Comparison of ENCODE assay signal across 8 cellular contexts in the genomic region with DNA sequence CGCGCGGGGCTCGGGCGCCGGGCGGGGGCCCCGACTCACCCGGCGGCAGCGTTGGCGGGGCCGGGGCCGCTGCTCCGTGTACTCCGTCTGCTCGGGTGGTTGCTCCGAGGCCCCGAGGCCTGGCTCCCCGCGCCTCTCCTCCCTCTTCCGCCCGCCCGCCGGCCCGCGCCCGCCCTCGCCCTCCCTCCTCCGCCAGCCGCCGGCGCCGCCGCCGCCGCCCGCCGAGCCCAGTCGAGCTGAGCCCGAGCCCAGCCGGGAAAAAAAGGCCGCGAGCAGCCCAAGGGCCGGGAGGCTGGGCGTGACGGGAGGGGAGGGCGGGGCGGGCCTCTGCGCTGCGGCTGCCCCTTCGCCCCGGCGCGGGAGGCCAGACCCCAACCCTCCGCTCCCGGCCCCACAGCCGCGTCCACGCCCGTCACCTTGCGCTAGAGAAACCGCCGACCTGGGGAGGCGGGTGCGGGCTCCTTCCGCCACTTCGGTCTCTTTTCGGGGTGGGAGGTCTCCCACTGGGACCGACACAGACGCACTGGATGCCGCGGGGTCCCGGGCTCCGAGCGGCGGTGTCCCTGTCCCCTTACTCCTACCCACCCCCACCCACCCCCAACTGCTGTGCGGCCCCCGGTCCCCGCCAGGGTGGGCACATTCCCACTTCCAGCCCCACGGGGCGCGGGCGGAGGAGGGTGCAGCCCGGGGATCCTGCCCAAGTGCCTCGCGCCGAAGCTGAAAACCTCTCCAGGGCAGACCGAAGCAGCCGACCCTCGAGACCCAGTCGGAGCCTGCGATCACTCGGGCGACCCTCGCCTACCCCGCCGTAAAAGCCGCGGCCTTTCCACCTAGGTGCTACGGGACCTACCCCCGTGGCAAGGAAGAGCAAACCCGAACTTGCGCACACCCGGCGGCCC. TPM values are rescaled to one million over a fixed set of nuclear protein-coding genes. Genes with fewer than 3 reads are reported as not detected.
A peak's percentile ranks its signal among the peaks of the same experiment; 100 is the strongest.
DNase-seq lines count a peak whose midpoint lies in the region; ATAC-seq and TF ChIP-seq lines count a peak whose summit lies in the region.

A gene with protein sequence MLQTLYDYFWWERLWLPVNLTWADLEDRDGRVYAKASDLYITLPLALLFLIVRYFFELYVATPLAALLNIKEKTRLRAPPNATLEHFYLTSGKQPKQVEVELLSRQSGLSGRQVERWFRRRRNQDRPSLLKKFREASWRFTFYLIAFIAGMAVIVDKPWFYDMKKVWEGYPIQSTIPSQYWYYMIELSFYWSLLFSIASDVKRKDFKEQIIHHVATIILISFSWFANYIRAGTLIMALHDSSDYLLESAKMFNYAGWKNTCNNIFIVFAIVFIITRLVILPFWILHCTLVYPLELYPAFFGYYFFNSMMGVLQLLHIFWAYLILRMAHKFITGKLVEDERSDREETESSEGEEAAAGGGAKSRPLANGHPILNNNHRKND (minus strand): TSS at position 256 of the 899 bp plus-strand sequence. CDS start 5,745 bp downstream, outside the sequence.

- no peaks in the 10 kb centered on the region for H3K27me3 Mint-ChIP-seq in T-cell
- H3K27me3 Mint-ChIP-seq in progenitor cell of endocrine pancreas, result peaks cover 5% of the 10 kb centered on the region

- H3K4me3 Mint-ChIP-seq in T-cell (peak within 1 kb of the TSS; percentile 83 to 89 (median 85)), progenitor cell of endocrine pancreas (ENCODE audit: low read depth) (peak within 1 kb of the TSS; percentile 84)

- H3K27me3 ChIP-seq in Loucy (ENCODE audit: insufficient read depth, low read length, poor library complexity, severe bottlenecking) (no peaks in the 10 kb centered on the region), heart left ventricle (no peaks in the 10 kb centered on the region), upper lobe of right lung (no peaks in the 10 kb centered on the region)

- H3K4me1 ChIP-seq in Loucy (ENCODE audit: insufficient read depth, low read length, poor library complexity, severe bottlenecking) (peaks cover 63% of the 10 kb centered on the region), heart left ventricle (peaks cover 0 to 89% (median 47%) of the 10 kb centered on the region in 12 donors), upper lobe of right lung (peaks cover 73% of the 10 kb centered on the region)

- peak within 1 kb of the TSS; percentile 73 for H2AFZ ChIP-seq in Loucy (ENCODE audit: low read length)

- DNase-seq in DMS53 (lab: John Stamatoyannopoulos, UW) (peak; percentile 93), T-cell (peak; percentile 60 to 85 (median 78)), heart left ventricle (peak; percentile 83 to 92 (median 89)), progenitor cell of endocrine pancreas (ENCODE audit: low spot score, unreplicated experiment) (peak; percentile 71), upper lobe of right lung (peak; percentile 94)

- H3K9me3 ChIP-seq in Loucy (ENCODE audit: insufficient read depth, low read depth, low read length) (no peaks in the 10 kb centered on the region), heart left ventricle (no peaks in the 10 kb centered on the region), upper lobe of right lung (no peaks in the 10 kb centered on the region)

- H4K20me1 ChIP-seq in Loucy (ENCODE audit: insufficient read depth, low read length, poor library complexity, severe bottlenecking), result peaks cover 36% of the 10 kb centered on the region

- H3K4me1 Mint-ChIP-seq in T-cell (peaks cover 72 to 77% (median 75%) of the 10 kb centered on the region in 3 donors), progenitor cell of endocrine pancreas (ENCODE audit: low read depth) (peaks cover 48% of the 10 kb centered on the region)

- CTCF ChIA-PET in T-cell (lab: Charles Lee), result interaction anchor here (0.6 to 1.3 kb wide), 5 partner anchors 9 to 880 kb away, joined by 3 to 5 read pairs (median 4); a partner anchor contains a TSS

- H3K79me2 ChIP-seq in Loucy (ENCODE audit: insufficient read depth, low read length), result peaks cover 46% of the 10 kb centered on the region

- 5 to 7% (median 6%) methylated on average over 68 to 94 of the region's 106 CpGs for WGBS in adipose tissue, 3 donors
- WGBS in heart left ventricle, 4 donors, result 0 to 12% (median 4%) methylated on average over 14 to 106 of the region's 106 CpGs

- TF ChIP-seq POLR2A in heart left ventricle (IDR thresholded peaks at IDR 0.05), result no peak

- H3K9me3 Mint-ChIP-seq in T-cell (no peaks in the 10 kb centered on the region), progenitor cell of endocrine pancreas (ENCODE audit: low read depth) (no peaks in the 10 kb centered on the region)

- peaks cover 5% of the 10 kb centered on the region; the same call in 1 of the 2 replicates for H3F3A ChIP-seq in Loucy (ENCODE audit: low read depth)

- H3K36me3 Mint-ChIP-seq in T-cell (no peaks in the 10 kb centered on the region), progenitor cell of endocrine pancreas (ENCODE audit: insufficient read depth) (no peaks in the 10 kb centered on the region)

- H3K27ac Mint-ChIP-seq in T-cell, result peak within 1 kb of the TSS; percentile 91 to 94
- H3K27ac Mint-ChIP-seq in progenitor cell of endocrine pancreas, result peak within 1 kb of the TSS; percentile 95

- peak within 1 kb of the TSS; percentile 96 for H3K4me2 ChIP-seq in Loucy (ENCODE audit: low read depth, low read length, poor library complexity, severe bottlenecking)

- peak within 1 kb of the TSS; percentile 98 for H3K9ac ChIP-seq in Loucy (ENCODE audit: low read depth, low read length, poor library complexity, severe bottlenecking)

- intact Hi-C loops in heart left ventricle (cut with DNase I) (loop anchor here in 3 of 10 donors (5.0 kb wide), 2 partner anchors 48 to 98 kb away; a partner anchor contains a TSS), upper lobe of right lung (cut with DNase I) (no loop called here)

- POLR2A ChIA-PET in T-cell (lab: Charles Lee), result interaction anchor here (0.6 to 0.8 kb wide), 4 partner anchors 78 to 396 kb away, joined by 4 to 8 read pairs (median 6); a partner anchor contains a TSS

- H3K4me3 ChIP-seq in Loucy (ENCODE audit: low read length, poor library complexity, severe bottlenecking) (peak within 1 kb of the TSS; percentile 100), heart left ventricle (peak within 1 kb of the TSS; percentile 75 to 99 (median 92)), upper lobe of right lung (peak within 1 kb of the TSS; percentile 68)

- H3K36me3 ChIP-seq in Loucy (ENCODE audit: insufficient read depth, low read length) (no peaks in the 10 kb centered on the region), heart left ventricle (no peaks in the 10 kb centered on the region), upper lobe of right lung (no peaks in the 10 kb centered on the region)

- ATAC-seq in GM21717 (IDR thresholded peaks at IDR 0.05; ENCODE audit: unreplicated experiment), result peak; percentile 73
- peak; percentile 77 to 79 (median 78) for ATAC-seq in T-cell (replicated peaks in 1 of 4)
- ATAC-seq in heart left ventricle, result peak; percentile 25 to 75 (median 62)
- ATAC-seq in upper lobe of right lung, result peak; percentile 71

- no peak for TF ChIP-seq CTCF in Loucy (conservative IDR thresholded peaks at IDR 0.05; ENCODE audit: low read length)
- TF ChIP-seq CTCF in heart left ventricle (IDR thresholded peaks at IDR 0.05), result no peak
- TF ChIP-seq CTCF in progenitor cell of endocrine pancreas (IDR thresholded peaks at IDR 0.05; ENCODE audit: unreplicated experiment), result no peak
- no peak for TF ChIP-seq CTCF in upper lobe of right lung (IDR thresholded peaks at IDR 0.05)

- H3K9me2 ChIP-seq in Loucy (replicated peaks; ENCODE audit: low read depth, low read length), result no peaks in the 10 kb centered on the region

- peak within 1 kb of the TSS; percentile 67 for H3K27ac ChIP-seq in adipose tissue (ENCODE audit: low read depth, low read length)
- peak within 1 kb of the TSS; percentile 91 to 99 (median 95) for H3K27ac ChIP-seq in heart left ventricle
- peak within 1 kb of the TSS; percentile 92 for H3K27ac ChIP-seq in upper lobe of right lung

RNA-seq across cellular contexts. Expression of the gene that starts here (rescaled TPM):
- total RNA-seq in T-cell (100 to 1,000 TPM in 4 of 5 donors, 10 to 100 TPM in 1; 74.3 to 153 (median 135) TPM), heart left ventricle (100 to 1,000 TPM in 2 of 9 donors, 10 to 100 TPM in 7; 51.7 to 113 (median 76.1) TPM), progenitor cell of endocrine pancreas (187 and 203 TPM in 2 replicates), upper lobe of right lung (354 TPM)
- polyA plus RNA-seq in adipose tissue (100 to 1,000 TPM in 2 of 3 donors, 10 to 100 TPM in 1; 86.8 to 134 (median 109) TPM), heart left ventricle (10 to 100 TPM; 72.0 to 94.1 TPM)

Comparison
In these comparisons a context has a peak if more than half of its experiments do, and no peak if none do; other contexts are left out.
1. Peak in every context shown above with its lines: DNase-seq, ATAC-seq, H3K4me3 ChIP-seq and H3K27ac ChIP-seq.